Comparison of ENCODE assay signal across 8 cellular contexts in the genomic region with DNA sequence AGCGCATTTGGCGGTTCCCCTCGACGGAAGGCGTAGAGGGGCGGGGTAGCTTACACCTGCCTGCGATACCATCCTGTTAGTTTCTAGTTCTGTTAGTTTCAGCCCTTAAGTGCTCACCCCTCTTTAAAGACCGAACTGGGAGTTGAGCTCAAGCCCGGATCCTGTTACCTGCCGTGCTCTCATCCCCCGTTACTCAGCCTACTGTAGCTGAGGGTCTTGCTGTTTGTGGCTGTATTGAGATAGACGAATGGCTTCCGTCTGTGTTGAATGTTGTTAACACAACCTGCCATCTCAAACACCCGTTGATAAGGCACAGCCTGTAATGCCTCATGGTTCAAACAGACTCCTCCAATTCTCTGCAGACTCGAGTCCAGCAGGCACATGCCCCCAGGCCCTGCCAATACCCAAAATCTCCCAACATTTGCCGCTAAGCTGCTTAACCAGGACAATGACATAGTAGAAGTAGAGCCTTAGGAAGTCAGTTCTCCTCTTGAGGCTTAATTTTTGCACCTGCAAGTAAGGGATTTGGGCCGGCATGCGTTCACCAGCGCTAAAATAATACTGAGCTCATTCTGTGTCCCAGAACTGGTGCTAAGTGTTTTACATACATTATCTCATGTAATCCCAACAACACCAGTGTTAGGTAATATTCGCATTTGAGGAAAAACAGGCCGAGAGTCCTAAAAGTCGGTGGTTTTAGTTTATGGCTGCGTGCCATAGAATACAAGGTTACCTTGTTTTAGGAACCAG. TPM values are rescaled to one million over a fixed set of nuclear protein-coding genes. Genes with fewer than 3 reads are reported as not detected.
DNase-seq lines count a peak whose midpoint lies in the region; ATAC-seq, FAIRE-seq and TF ChIP-seq lines count a peak whose summit lies in the region.

No MANE protein-coding gene starts in this region.

- H3K4me3 ChIP-seq in Caco-2 (ENCODE audit: low read depth, low read length) (peak overlapping the region; percentile 95), breast epithelium (peak overlapping the region; percentile 82 to 89 (median 84)), keratinocyte (ENCODE audit: control insufficient read depth in 2 of 3, extremely low read depth in 1 of 3, insufficient read depth in 2 of 3, low read depth in 1 of 3, low read length in 3 of 3) (peak overlapping the region; percentile 92 to 97 (median 95)), stomach (peak overlapping the region; percentile 67 to 94 (median 86))

- CTCF ChIA-PET in Caco-2 (lab: Charles Lee) = interaction anchor here (1.4 kb wide), 1 partner anchor 60 kb away, joined by 3 read pairs; no protein-coding TSS in a partner anchor

- dilution Hi-C loops in keratinocyte (cut with MboI; ENCODE audit: extremely low pct_ligation_motif_present, low sequenced_read_pairs) = no loop called here

- H3K4me1 Mint-ChIP-seq in Caco-2 (ENCODE audit: low read depth, unreplicated experiment) = peaks cover 7% of the 10 kb centered on the region

- TF ChIP-seq CTCF in Caco-2 (IDR thresholded peaks at IDR 0.05; ENCODE audit: insufficient read depth in 1 of 2, low read depth in 1 of 2, low read length in 1 of 2, severe bottlenecking in 1 of 2, unreplicated experiment in 1 of 2) (no peak), breast epithelium (IDR thresholded peaks at IDR 0.05) (no peak), keratinocyte (optimal IDR thresholded peaks at IDR 0.05 in 1 of 3, IDR thresholded peaks at IDR 0.05 in 1 of 3, conservative IDR thresholded peaks at IDR 0.05 in 1 of 3; ENCODE audit: extremely low read depth in 1 of 3, insufficient read depth in 2 of 3, low read length in 3 of 3) (no peak), stomach (IDR thresholded peaks at IDR 0.05) (no peak)

- H3K27me3 Mint-ChIP-seq in Caco-2 (ENCODE audit: insufficient read depth, unreplicated experiment) = no peaks in the 10 kb centered on the region

- TSS peak; percentile 44 for BruUV-seq in Caco-2 (replicated peaks; lab: Mats Ljungman, UMichigan)

- H3K79me2 ChIP-seq in keratinocyte (ENCODE audit: control insufficient read depth, insufficient read depth, low read length) = peaks cover 24% of the 10 kb centered on the region

- H3K27me3 ChIP-seq in Caco-2 (replicated peaks; ENCODE audit: control insufficient read depth, insufficient read depth, low read length) = no peaks in the 10 kb centered on the region
- H3K27me3 ChIP-seq in breast epithelium = no peaks in the 10 kb centered on the region
- no peaks in the 10 kb centered on the region for H3K27me3 ChIP-seq in keratinocyte (ENCODE audit: control insufficient read depth, extremely low read depth, insufficient read depth, low read length)
- no peaks in the 10 kb centered on the region for H3K27me3 ChIP-seq in stomach

- H3K4me2 ChIP-seq in keratinocyte (ENCODE audit: control insufficient read depth, extremely low read depth, insufficient read depth, low read depth, low read length) = peak overlapping the region; percentile 97

- POLR2A ChIA-PET in Caco-2 (lab: Charles Lee) = interaction anchor here (0.6 kb wide), 1 partner anchor 683 kb away, joined by 3 read pairs; the partner anchor contains the start of gene PUM3

- TF ChIP-seq POLR2A in breast epithelium (IDR thresholded peaks at IDR 0.05) (no peak), stomach (IDR thresholded peaks at IDR 0.05) (no peak)

- ATAC-seq in HG03196 (IDR thresholded peaks at IDR 0.05; ENCODE audit: unreplicated experiment) = peak; percentile 34

- H3K36me3 Mint-ChIP-seq in Caco-2 (ENCODE audit: insufficient read depth, unreplicated experiment) = peaks cover 17% of the 10 kb centered on the region

- no peaks in the 10 kb centered on the region for H3K9me1 ChIP-seq in keratinocyte (ENCODE audit: control insufficient read depth, extremely low read depth, insufficient read depth, low read length)

- peak overlapping the region; percentile 100 for H3K9ac ChIP-seq in keratinocyte (ENCODE audit: control insufficient read depth, extremely low read depth, insufficient read depth, low read length)

- no peak for DNase-seq in Caco-2
- peak; percentile 17 for DNase-seq in GM19239 (ENCODE audit: insufficient read length, low spot score)
- peak; percentile 80 for DNase-seq in NCI-H82 (lab: John Stamatoyannopoulos, UW)
- peak in 1 of 2 donors; percentile 24 for DNase-seq in breast epithelium (ENCODE audit: low spot score in 2 of 2)
- no peak for DNase-seq in keratinocyte (ENCODE audit: low read depth, low spot score)
- DNase-seq in stomach = no peak
- DNase-seq in stimulated activated CD4-positive, alpha-beta T cell treated with anti-CD3 and anti-CD28 coated beads, Interleukin-1b, Interleukin-23, amount 100 ng/mL, for 48 hours = no peak

- peak overlapping the region; percentile 94 for H2AFZ ChIP-seq in keratinocyte (ENCODE audit: control insufficient read depth, low read length)

- H3K4me1 ChIP-seq in Caco-2 (peaks cover 13% of the 10 kb centered on the region; the same call in 1 of the 2 replicates), breast epithelium (no peaks in the 10 kb centered on the region), keratinocyte (ENCODE audit: control insufficient read depth, extremely low read depth, insufficient read depth, low read length) (peaks cover 14% of the 10 kb centered on the region), stomach (peaks cover 0 to 39% (median 24%) of the 10 kb centered on the region in 4 donors)

- H3K27ac ChIP-seq in breast epithelium (peak overlapping the region; percentile 98 to 100), keratinocyte (ENCODE audit: control insufficient read depth, insufficient read depth, low read length) (peak overlapping the region; percentile 100), stomach (peak overlapping the region; percentile 98 to 100 (median 100))

- no peaks in the 10 kb centered on the region for H3K36me3 ChIP-seq in Caco-2 (ENCODE audit: control insufficient read depth, insufficient read depth, low read length)
- no peaks in the 10 kb centered on the region for H3K36me3 ChIP-seq in breast epithelium
- H3K36me3 ChIP-seq in keratinocyte (ENCODE audit: control insufficient read depth in 2 of 2, extremely low read depth in 1 of 2, insufficient read depth in 2 of 2, low read length in 2 of 2) = no peaks in the 10 kb centered on the region
- H3K36me3 ChIP-seq in stomach = peaks cover 0 to 5% (median 2%) of the 10 kb centered on the region in 4 donors

- no peaks in the 10 kb centered on the region for H3K9me3 Mint-ChIP-seq in Caco-2 (ENCODE audit: unreplicated experiment)

- H3K27ac Mint-ChIP-seq in Caco-2 (ENCODE audit: unreplicated experiment) = peak overlapping the region; percentile 99

- peak overlapping the region; percentile 93 for H3K4me3 Mint-ChIP-seq in Caco-2 (ENCODE audit: unreplicated experiment)

- intact Hi-C loops in Caco-2 (cut with micrococcal nuclease; ENCODE audit: unreplicated experiment) = loop anchor here (5.0 kb wide), 1 partner anchor 60 kb away; no protein-coding TSS in a partner anchor
- intact Hi-C loops in breast epithelium (cut with DNase I; ENCODE audit: low total_unique reads) = no loop called here
- intact Hi-C loops in stomach (cut with DNase I; ENCODE audit: low total_unique reads) = no loop called here

- FAIRE-seq in GM19239 (lab: Jason Lieb, UNC) (peak; percentile 91), keratinocyte (lab: Jason Lieb, UNC) (peak; percentile 39)

- no peaks in the 10 kb centered on the region for H3K9me3 ChIP-seq in Caco-2
- no peaks in the 10 kb centered on the region for H3K9me3 ChIP-seq in breast epithelium
- no peaks in the 10 kb centered on the region for H3K9me3 ChIP-seq in keratinocyte (ENCODE audit: control insufficient read depth, low read depth, low read length)
- no peaks in the 10 kb centered on the region for H3K9me3 ChIP-seq in stomach

- TF ChIP-seq EP300 in stomach (IDR thresholded peaks at IDR 0.05) = no peak

- H4K20me1 ChIP-seq in keratinocyte (ENCODE audit: control insufficient read depth, extremely low read depth, insufficient read depth, low read length) = no peaks in the 10 kb centered on the region

- WGBS in stomach, 5 donors = 3 to 12% (median 4%) methylated on average over 15 to 23 of the region's 23 CpGs

RNA-seq across cellular contexts. Expression of gene RFX3, which starts 1.3 kb away (rescaled TPM):
- total RNA-seq in Caco-2 (2022) (4.2 and 4.5 TPM in 2 replicates), breast epithelium (10 to 100 TPM in 2 of 3 donors, 1 to 10 TPM in 1; 9.3 to 18.0 (median 13.8) TPM), stomach (10 to 100 TPM in 4 of 5 donors, 1 to 10 TPM in 1; 1.7 to 22.8 (median 18.4) TPM)
- polyA plus RNA-seq in keratinocyte (1.2 to 2.5 TPM (median 1.8 TPM) in 3 replicates), stomach (1 to 10 TPM in 1 of 3 donors, under 1 TPM in 2; 0.76 to 1.4 (median 0.81) TPM)
- polyA plus RNA-seq in keratinocyte (2011; ENCODE audit: low read depth) = 1.00 TPM
- 0.70 and 1.3 TPM in 2 replicates for polyA plus RNA-seq in keratinocyte (2011; cell fraction: cytosol; rRNA removed)
- polyA plus RNA-seq in keratinocyte (2011; cell fraction: nucleus; rRNA removed) = 2.3 and 2.5 TPM in 2 replicates
- 0.66 and 0.95 TPM in 2 replicates for polyA plus RNA-seq in keratinocyte (2012; ENCODE audit: low replicate concordance)
- 19.0 to 22.5 TPM (median 20.3 TPM) in 3 replicates for polyA minus RNA-seq in keratinocyte
- polyA minus RNA-seq in keratinocyte (2011; cell fraction: cytosol; rRNA and poly(A)+ RNA removed) = 1.5 TPM
- 6.8 and 10.5 TPM in 2 replicates for polyA minus RNA-seq in keratinocyte (2011; cell fraction: nucleus; rRNA and poly(A)+ RNA removed)

Comparison
In these comparisons a context has a peak if more than half of its experiments do, and no peak if none do; other contexts are left out.
1. DNase-seq: peak in GM19239 (single experiment) and NCI-H82 (single experiment); none in Caco-2 (0 of 2), keratinocyte (single experiment), stomach (single experiment) and stimulated activated CD4-positive, alpha-beta T cell treated with anti-CD3 and anti-CD28 coated beads, Interleukin-1b, Interleukin-23, amount 100 ng/mL, for 48 hours (single experiment).
2. Peak in every context shown above with its lines, with median percentiles within 50 percentile points of each other: H3K4me3 ChIP-seq and H3K27ac ChIP-seq.